ENCODE assay signal across 13 cellular contexts in the genomic region with DNA sequence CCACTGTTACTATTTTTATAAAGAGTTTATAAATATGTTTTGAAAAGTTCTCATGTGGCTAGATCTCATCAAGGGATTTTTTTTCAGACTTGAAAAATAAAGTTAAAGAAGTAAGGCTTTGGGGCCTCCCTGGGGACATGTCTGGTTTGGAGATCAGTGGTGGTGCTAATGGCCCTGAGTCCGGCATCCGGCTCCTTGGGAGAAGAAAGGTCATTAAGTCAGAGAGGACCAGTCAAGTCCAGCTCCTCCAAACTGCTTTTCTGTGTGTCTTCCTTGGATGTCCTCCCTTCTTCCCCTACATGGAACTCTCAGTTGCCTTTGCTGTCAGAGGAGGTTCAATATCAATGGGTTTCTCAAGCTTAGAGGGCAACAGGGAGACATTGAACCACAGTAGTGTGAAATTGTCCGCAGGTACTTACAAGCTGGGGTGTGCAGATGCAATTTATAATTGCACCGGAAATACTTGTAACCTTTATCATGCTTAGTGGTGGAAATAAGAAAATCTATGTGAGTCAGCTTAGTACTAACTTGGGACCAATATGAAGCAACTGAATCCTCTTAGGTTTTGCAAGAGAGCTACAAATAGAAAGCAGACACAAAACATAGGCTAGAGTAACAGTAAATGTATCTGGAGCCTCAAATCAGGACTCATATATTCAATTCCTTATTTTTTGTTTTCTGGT.
DNase-seq lines count a peak whose midpoint lies in the region; ATAC-seq and TF ChIP-seq lines count a peak whose summit lies in the region.
"Had no signal": no experiment of that assay in that cellular context is flagged by ENCODE, and none has a peak within 500 bp of the region (broad histone marks: within the 10 kb centered on the region; RNA-seq: fewer than 3 reads in every experiment).

No MANE protein-coding gene starts in this region.

- POLR2A ChIA-PET in PC-9 (lab: Charles Lee; ENCODE audit: unreplicated experiment) = interaction anchor here (0.6 kb wide), 1 partner anchor 9 kb away, joined by 3 read pairs; no protein-coding TSS in a partner anchor

- H3K4me3 ChIP-seq in PC-9 (no peak overlapping the region), skeletal muscle tissue (ENCODE audit: low read length in 3 of 3) (peak overlapping the region in 2 of 3 donors; percentile 30 to 45)

- no peaks in the 10 kb centered on the region for H3K36me3 ChIP-seq in PC-9 (ENCODE audit: low read depth)
- H3K36me3 ChIP-seq in skeletal muscle tissue (ENCODE audit: control insufficient read depth in 3 of 3, insufficient read depth in 3 of 3, low read length in 3 of 3) = no peaks in the 10 kb centered on the region

- H3K27ac ChIP-seq in PC-9 (peak overlapping the region; percentile 46), skeletal muscle tissue (ENCODE audit: low read depth, low read length) (peak overlapping the region; percentile 71)

- intact Hi-C loops in PC-9 (cut with micrococcal nuclease; ENCODE audit: unreplicated experiment) = no loop called here

- CTCF ChIA-PET in PC-9 (lab: Charles Lee) = no interaction called here

- DNase-seq in H4 (ENCODE audit: low spot score) (peak; percentile 85), PC-9 (peak in 1 of 2 experiments; percentile 64), fibroblast of gingiva (ENCODE audit: low read depth) (peak; percentile 91), activated gamma-delta T cell treated with Interleukin-2 at 50 U/mL for 16 hours (no peak), NCI-H2171 treated with DMSO at 0.1 percent for 48 hours (lab: John Stamatoyannopoulos, UW) (no peak)
- DNase-seq: aorta; DND-41; erythroblast; NCI-H187 treated with DMSO at 0.1 percent for 48 hours; nephron progenitor cell; stimulated activated CD4-positive, alpha-beta T cell treated with anti-CD3 and anti-CD28 coated beads, Interleukin-15, amount 100 ng/mL, for 24 hours had no signal

- H2AFZ ChIP-seq in PC-9 = no peak overlapping the region

- H3K9ac ChIP-seq in skeletal muscle tissue (ENCODE audit: low read depth in 1 of 3, low read length in 3 of 3) = no peak overlapping the region

- no peaks in the 10 kb centered on the region for H4K20me1 ChIP-seq in PC-9 (ENCODE audit: insufficient read depth)

- H3K27me3 ChIP-seq in PC-9 (ENCODE audit: insufficient read depth, low read depth) (no peaks in the 10 kb centered on the region), skeletal muscle tissue (ENCODE audit: control insufficient read depth in 3 of 3, insufficient read depth in 3 of 3, low read length in 3 of 3) (no peaks in the 10 kb centered on the region)

- no peak for TF ChIP-seq CTCF in PC-9 (conservative IDR thresholded peaks at IDR 0.05)

- peaks cover 86% of the 10 kb centered on the region for H3K79me2 ChIP-seq in PC-9 (ENCODE audit: low read depth)

- H3K4me2 ChIP-seq in PC-9 = peak overlapping the region; percentile 32; the same call in 1 of the 2 replicates

- H3K9me3 ChIP-seq in PC-9 (ENCODE audit: insufficient read depth, low read depth) (no peaks in the 10 kb centered on the region), skeletal muscle tissue (ENCODE audit: control insufficient read depth in 3 of 3, low read length in 3 of 3) (no peaks in the 10 kb centered on the region)

- peaks cover 9% of the 10 kb centered on the region; the same call in 1 of the 2 replicates for H3F3A ChIP-seq in PC-9 (ENCODE audit: insufficient read depth, low read depth)

- H3K9me2 ChIP-seq in PC-9 (ENCODE audit: insufficient read depth) = no peaks in the 10 kb centered on the region

- H3K4me1 ChIP-seq in PC-9 (replicated peaks; ENCODE audit: insufficient read depth) = peaks cover 37% of the 10 kb centered on the region
- H3K4me1 ChIP-seq in skeletal muscle tissue (ENCODE audit: control insufficient read depth in 3 of 3, insufficient read depth in 3 of 3, low read length in 3 of 3) = peaks cover 46 to 70% (median 66%) of the 10 kb centered on the region in 3 donors

- no TSS peak for BruUV-seq in PC-9 (replicated peaks; lab: Mats Ljungman, UMichigan)

- ATAC-seq in GM21526 (IDR thresholded peaks at IDR 0.05; ENCODE audit: low FRiP score, unreplicated experiment) = no peak

Comparison
In these comparisons a context has a peak if more than half of its experiments do, and no peak if none do; other contexts are left out.
1. DNase-seq: peak in H4 (single experiment) and fibroblast of gingiva (single experiment); none in activated gamma-delta T cell treated with Interleukin-2 at 50 U/mL for 16 hours (single experiment) and NCI-H2171 treated with DMSO at 0.1 percent for 48 hours (single experiment).